ENCODE assay signal across 18 cellular contexts in genomic region chr1:25055045-25055780, GRCh38.
DNase-seq lines count a peak whose midpoint lies in the region; ATAC-seq and TF ChIP-seq lines count a peak whose summit lies in the region.
"Had no signal": no experiment of that assay in that cellular context is flagged by ENCODE, and none has a peak within 500 bp of the region (broad histone marks: within the 10 kb centered on the region; RNA-seq: fewer than 3 reads in every experiment).

No MANE protein-coding gene starts in this region.

- no peak overlapping the region for H3K4me3 ChIP-seq in BE2C (ENCODE audit: low read depth, low read length)
- H3K4me3 ChIP-seq in dorsolateral prefrontal cortex = no peak overlapping the region

- DNase-seq in BE2C (peak; percentile 12), CD14-positive monocyte (ENCODE audit: low spot score) (peak; percentile 24), chondrocyte (ENCODE audit: low spot score) (peak; percentile 69), neural crest cell (ENCODE audit: low read depth, low spot score) (no peak), dorsolateral prefrontal cortex (no peak), NCI-H226 (no peak)
- DNase-seq: ACHN, COR-L47, DMS 273 treated with DMSO at 0.1 percent for 48 hours, DND-41, MM.1S, NCI-H1092, NCI-H146, NCI-H2029 treated with DMSO at 0.1 percent for 48 hours, NCI-H510A, NCI-H774 had no signal

- H3K27me3 Mint-ChIP-seq in CD14-positive monocyte (ENCODE audit: low read depth in 3 of 3) (peaks cover 7 to 9% (median 8%) of the 10 kb centered on the region in 3 donors), chondrocyte (ENCODE audit: low read depth) (peaks cover 64% of the 10 kb centered on the region), neural crest cell (ENCODE audit: low read depth) (peaks cover 15% of the 10 kb centered on the region)

- no peak for TF ChIP-seq CTCF in BE2C (IDR thresholded peaks at IDR 0.05; ENCODE audit: low read depth, low read length)
- TF ChIP-seq CTCF in CD14-positive monocyte (IDR thresholded peaks at IDR 0.05) = no peak
- TF ChIP-seq CTCF in chondrocyte (IDR thresholded peaks at IDR 0.05) = no peak
- no peak for TF ChIP-seq CTCF in neural crest cell (conservative IDR thresholded peaks at IDR 0.05)
- no peak for TF ChIP-seq CTCF in dorsolateral prefrontal cortex (IDR thresholded peaks at IDR 0.05 in 54 of 56, conservative IDR thresholded peaks at IDR 0.05 in 2 of 56; ENCODE audit: low read depth in 1 of 56, partially characterized antibody in 56 of 56)

- no peaks in the 10 kb centered on the region for H3K27me3 ChIP-seq in BE2C
- peaks cover 0 to 22% (median 0%) of the 10 kb centered on the region in 45 donors for H3K27me3 ChIP-seq in dorsolateral prefrontal cortex

- ATAC-seq in HG03039 (IDR thresholded peaks at IDR 0.05; ENCODE audit: unreplicated experiment) = no peak

- H3K9me3 ChIP-seq in BE2C = no peaks in the 10 kb centered on the region

- H3K4me1 Mint-ChIP-seq in CD14-positive monocyte (peaks cover 11% of the 10 kb centered on the region), chondrocyte (ENCODE audit: low read depth) (no peaks in the 10 kb centered on the region), neural crest cell (peaks cover 18% of the 10 kb centered on the region)

- no peaks in the 10 kb centered on the region for H3K36me3 ChIP-seq in BE2C

- no peak overlapping the region for H3K27ac Mint-ChIP-seq in CD14-positive monocyte
- no peak overlapping the region for H3K27ac Mint-ChIP-seq in chondrocyte (ENCODE audit: unreplicated experiment)
- peak overlapping the region; percentile 75 for H3K27ac Mint-ChIP-seq in neural crest cell (ENCODE audit: unreplicated experiment)

- H3K4me1 ChIP-seq in BE2C = no peaks in the 10 kb centered on the region

- H3K4me3 Mint-ChIP-seq in CD14-positive monocyte (no peak overlapping the region), chondrocyte (ENCODE audit: unreplicated experiment) (no peak overlapping the region), neural crest cell (no peak overlapping the region)

- H3K36me3 Mint-ChIP-seq in CD14-positive monocyte = no peaks in the 10 kb centered on the region
- peaks cover 2% of the 10 kb centered on the region for H3K36me3 Mint-ChIP-seq in chondrocyte (ENCODE audit: low read depth)
- H3K36me3 Mint-ChIP-seq in neural crest cell (ENCODE audit: low read depth) = no peaks in the 10 kb centered on the region

- H3K27ac ChIP-seq in dorsolateral prefrontal cortex = no peak overlapping the region
- H3K27ac ChIP-seq: C4-2B had no signal

- H3K9me3 Mint-ChIP-seq in CD14-positive monocyte (peaks cover 0 to 3% (median 0%) of the 10 kb centered on the region in 7 donors), chondrocyte (ENCODE audit: low read depth) (no peaks in the 10 kb centered on the region), neural crest cell (no peaks in the 10 kb centered on the region)

- intact Hi-C loops in CD14-positive monocyte (cut with micrococcal nuclease) = no loop called here
- intact Hi-C loops in dorsolateral prefrontal cortex (cut with DNase I) = no loop called here

Comparison
In these comparisons a context has a peak if more than half of its experiments do, and no peak if none do; other contexts are left out.
1. DNase-seq: peak in BE2C (single experiment), CD14-positive monocyte (single experiment) and chondrocyte (single experiment); none in neural crest cell (single experiment), dorsolateral prefrontal cortex (0 of 10) and NCI-H226 (single experiment).